In genomic region chr5:107572800-107573368, GRCh38 we compare ENCODE assay signal across 13 cellular contexts.
DNase-seq lines count a peak whose midpoint lies in the region; ATAC-seq and TF ChIP-seq lines count a peak whose summit lies in the region.
"Had no signal": no experiment of that assay in that cellular context is flagged by ENCODE, and none has a peak within 500 bp of the region (broad histone marks: within the 10 kb centered on the region; RNA-seq: fewer than 3 reads in every experiment).

No MANE protein-coding gene starts in this region.

- no peak for TF ChIP-seq CTCF in DND-41 (IDR thresholded peaks at IDR 0.05; ENCODE audit: borderline replicate concordance, extremely low read depth, low read length, poor library complexity, severe bottlenecking)
- no peak for TF ChIP-seq CTCF in LNCaP clone FGC (IDR thresholded peaks at IDR 0.05; ENCODE audit: control insufficient read depth, extremely low read depth, insufficient read depth)
- TF ChIP-seq CTCF in neural progenitor cell (IDR thresholded peaks at IDR 0.05) = no peak
- no peak for TF ChIP-seq CTCF in body of pancreas (IDR thresholded peaks at IDR 0.05)

- no peak overlapping the region for H3K4me3 ChIP-seq in DND-41 (ENCODE audit: low read depth in 1 of 2, low read length in 2 of 2)
- H3K4me3 ChIP-seq in LNCaP clone FGC (ENCODE audit: low read depth, low read length) = peak overlapping the region; percentile 31
- no peak overlapping the region for H3K4me3 ChIP-seq in esophagus (ENCODE audit: low read depth in 1 of 2, low read length in 2 of 2)
- H3K4me3 ChIP-seq in neural progenitor cell = peak overlapping the region; percentile 31
- H3K4me3 ChIP-seq in body of pancreas = no peak overlapping the region

- H3K27me3 ChIP-seq in DND-41 (ENCODE audit: insufficient read depth, low read length, poor library complexity) (no peaks in the 10 kb centered on the region), esophagus (ENCODE audit: control insufficient read depth in 1 of 2, insufficient read depth in 2 of 2, low read length in 2 of 2) (no peaks in the 10 kb centered on the region), neural progenitor cell (no peaks in the 10 kb centered on the region), body of pancreas (no peaks in the 10 kb centered on the region)
- H3K27me3 ChIP-seq: BLaER1 treated with 17β-estradiol and CSF1 and Interleukin-3, amounts not matched to agents 10 nM and 100 nM; esophagus muscularis mucosa had no signal

- H3K4me2 ChIP-seq in DND-41 (ENCODE audit: insufficient read depth, low read length) (no peak overlapping the region), neural progenitor cell (peak overlapping the region; percentile 75)

- H3K27ac Mint-ChIP-seq in neural progenitor cell = peak overlapping the region; percentile 89
- H3K27ac Mint-ChIP-seq: dendritic cell treated with granulocyte-macrophage colony-stimulating factor and Interleukin-4, amounts not matched to agents 40 ng/mL and 50 ng/mL, for 4 days had no signal

- no peaks in the 10 kb centered on the region for H3K9me3 Mint-ChIP-seq in neural progenitor cell
- H3K9me3 Mint-ChIP-seq: dendritic cell treated with granulocyte-macrophage colony-stimulating factor and Interleukin-4, amounts not matched to agents 40 ng/mL and 50 ng/mL, for 4 days had no signal

- ATAC-seq in DND-41 (ENCODE audit: insufficient read depth, low read depth) (no peak), body of pancreas (no peak)

- DNase-seq in DND-41 (no peak), LNCaP clone FGC (ENCODE audit: low read depth) (no peak), neural progenitor cell (ENCODE audit: low spot score) (peak; percentile 50), body of pancreas (no peak), NCI-H1417 (lab: John Stamatoyannopoulos, UW) (no peak)
- no peak for DNase-seq in stimulated activated naive CD4-positive, alpha-beta T cell (lab: John Stamatoyannopoulos, UW)
- DNase-seq in activated effector memory CD4-positive, alpha-beta T cell treated with Interleukin-2 at 50 U/mL for 16 hours = no peak
- DNase-seq: activated CD4-positive, alpha-beta T cell treated with anti-CD3 and anti-CD28 coated beads, Interleukin-2, amount 50 U/mL, for 48 hours; stimulated activated CD4-positive, alpha-beta T cell treated with anti-CD3 and anti-CD28 coated beads, Interleukin-1b, Interleukin-23, amount 100 ng/mL, for 48 hours had no signal

- H4K20me1 ChIP-seq in DND-41 (ENCODE audit: insufficient read depth, low read length) = no peaks in the 10 kb centered on the region
- H4K20me1 ChIP-seq in neural progenitor cell (ENCODE audit: low read depth) = peaks cover 97% of the 10 kb centered on the region
- H4K20me1 ChIP-seq: BLaER1 treated with 17β-estradiol and CSF1 and Interleukin-3, amounts not matched to agents 10 nM and 100 nM had no signal

- WGBS in esophagus, 2 donors = 57 to 78% methylated on average over 7 of the region's 7 CpGs
- 94% methylated on average over 7 of the region's 7 CpGs for WGBS in body of pancreas, 2 donors

- H3K9ac ChIP-seq in DND-41 (ENCODE audit: low read depth, low read length) (no peak overlapping the region), neural progenitor cell (no peak overlapping the region)

- H3K9me3 ChIP-seq in DND-41 (ENCODE audit: insufficient read depth, low read length, severe bottlenecking) (no peaks in the 10 kb centered on the region), esophagus (ENCODE audit: control insufficient read depth in 2 of 2, insufficient read depth in 1 of 2, low read depth in 1 of 2, low read length in 1 of 2) (no peaks in the 10 kb centered on the region), neural progenitor cell (ENCODE audit: low read depth) (no peaks in the 10 kb centered on the region), body of pancreas (no peaks in the 10 kb centered on the region)
- H3K9me3 ChIP-seq: BLaER1 treated with 17β-estradiol and CSF1 and Interleukin-3, amounts not matched to agents 10 nM and 100 nM; esophagus muscularis mucosa had no signal

- no peaks in the 10 kb centered on the region for H3K79me2 ChIP-seq in DND-41 (ENCODE audit: insufficient read depth, low read length)
- H3K79me2 ChIP-seq in neural progenitor cell (ENCODE audit: low read depth) = peaks cover 99% of the 10 kb centered on the region

- H3K27ac ChIP-seq in DND-41 (ENCODE audit: low read length) = no peak overlapping the region
- H3K27ac ChIP-seq in esophagus (ENCODE audit: low read depth in 2 of 2, low read length in 1 of 2) = peak overlapping the region; percentile 14 to 49
- peak overlapping the region; percentile 75 for H3K27ac ChIP-seq in neural progenitor cell
- no peak overlapping the region for H3K27ac ChIP-seq in body of pancreas
- H3K27ac ChIP-seq: BLaER1 treated with 17β-estradiol and CSF1 and Interleukin-3, amounts not matched to agents 10 nM and 100 nM; esophagus muscularis mucosa had no signal

- peaks cover 3% of the 10 kb centered on the region for H3K27me3 Mint-ChIP-seq in neural progenitor cell (ENCODE audit: insufficient read depth, low read depth)

- no peak for TF ChIP-seq POLR2A in body of pancreas (IDR thresholded peaks at IDR 0.05)

- no peaks in the 10 kb centered on the region for H3K36me3 Mint-ChIP-seq in neural progenitor cell

- H2AFZ ChIP-seq in DND-41 (ENCODE audit: low read depth, low read length) (0 out of 2 replicates have a peak overlapping the region, but pooled peaks have one; percentile 27), neural progenitor cell (replicated peaks) (no peak overlapping the region)

- peak overlapping the region; percentile 75 for H3K4me3 Mint-ChIP-seq in neural progenitor cell
- H3K4me3 Mint-ChIP-seq: dendritic cell treated with granulocyte-macrophage colony-stimulating factor and Interleukin-4, amounts not matched to agents 40 ng/mL and 50 ng/mL, for 4 days had no signal

- H3K4me1 Mint-ChIP-seq in neural progenitor cell = peaks cover 92% of the 10 kb centered on the region

- H3K4me1 ChIP-seq in DND-41 (ENCODE audit: insufficient read depth, low read length) (peaks cover 32% of the 10 kb centered on the region), esophagus (ENCODE audit: control insufficient read depth in 2 of 2, insufficient read depth in 2 of 2, low read length in 1 of 2) (peaks cover 0 to 2% of the 10 kb centered on the region in 2 donors), neural progenitor cell (peaks cover 92% of the 10 kb centered on the region), body of pancreas (peaks cover 9% of the 10 kb centered on the region)

- no peaks in the 10 kb centered on the region for H3K36me3 ChIP-seq in DND-41 (ENCODE audit: insufficient read depth, low read length)
- no peaks in the 10 kb centered on the region for H3K36me3 ChIP-seq in esophagus (ENCODE audit: control insufficient read depth in 2 of 2, insufficient read depth in 2 of 2, low read length in 1 of 2)
- no peaks in the 10 kb centered on the region for H3K36me3 ChIP-seq in neural progenitor cell
- H3K36me3 ChIP-seq in body of pancreas (replicated peaks in 1 of 2; ENCODE audit: insufficient read depth in 1 of 2, low read depth in 2 of 2) = no peaks in the 10 kb centered on the region
- H3K36me3 ChIP-seq: BLaER1 treated with 17β-estradiol and CSF1 and Interleukin-3, amounts not matched to agents 10 nM and 100 nM; esophagus muscularis mucosa had no signal

- H3F3A ChIP-seq in neural progenitor cell (ENCODE audit: low read depth) = peaks cover 89% of the 10 kb centered on the region

- intact Hi-C loops in body of pancreas (cut with DNase I) = no loop called here

Comparison
In these comparisons a context has a peak if more than half of its experiments do, and no peak if none do; other contexts are left out.
1. H3K27ac ChIP-seq: peak in esophagus (2 of 2) and neural progenitor cell (single experiment); none in DND-41 (single experiment) and body of pancreas (0 of 4).
2. H3K4me3 ChIP-seq: peak in LNCaP clone FGC (single experiment) and neural progenitor cell (single experiment); none in DND-41 (0 of 2), esophagus (0 of 2) and body of pancreas (0 of 2).